In genomic region chr5:84304591-84304990, GRCh38 we compare ENCODE assay signal across 26 cellular contexts.
"Had no signal": no experiment of that assay in that cellular context is flagged by ENCODE, and none has a peak within 500 bp of the region (broad histone marks: within the 10 kb centered on the region; RNA-seq: fewer than 3 reads in every experiment).

No MANE protein-coding gene starts in this region.

- H3K27ac Mint-ChIP-seq: activated CD8-positive, alpha-beta memory T cell treated with anti-CD3 and anti-CD28 coated beads, Interleukin-2, amount 10 ng/mL, durations not matched to agents 7 days and 5 days; activated CD8-positive, alpha-beta T cell treated with anti-CD3 and anti-CD28 coated beads, Interleukin-2, amount 10 ng/mL, durations not matched to agents 7 days and 5 days; activated naive CD4-positive, alpha-beta T cell treated with anti-CD3 and anti-CD28 coated beads, Interleukin-2, amount 50 U/mL, for 24 hours; activated naive CD8-positive, alpha-beta T cell treated with anti-CD3 and anti-CD28 coated beads, Interleukin-2, amount 50 U/mL, for 24 hours; activated T-helper 2 cell treated with anti-CD3 and anti-CD28 coated beads, Interferon-gamma antibody, Interleukin-2, Interleukin-4, amounts not matched to agents 10 μg/mL and 5 μg/mL and 100 μg/mL, durations not matched to agents 14 hours and 24 hours and 36 hours; dendritic cell treated with granulocyte-macrophage colony-stimulating factor and Interleukin-4, amounts not matched to agents 40 ng/mL and 50 ng/mL, for 4 days; natural killer cell treated with Interleukin-12 subunit alpha and Interleukin-12 subunit beta and Interleukin-15 and Interleukin-18, amount 100 ng/mL, for 72 hours; stimulated activated effector memory CD8-positive, alpha-beta T cell treated with anti-CD3 and anti-CD28 coated beads, Interleukin-12 subunit alpha, Interleukin-12 subunit beta, amount 100 ng/mL, for 72 hours; stimulated activated naive CD8-positive, alpha-beta T cell treated with anti-CD3 and anti-CD28 coated beads, Interleukin-15, Interleukin-2, amounts not matched to agents 100 ng/mL and 50 ng/mL, for 24 hours; type B pancreatic cell; WTC11 had no signal

- H3K36me3 Mint-ChIP-seq: activated CD8-positive, alpha-beta memory T cell treated with anti-CD3 and anti-CD28 coated beads, Interleukin-2, amount 10 ng/mL, durations not matched to agents 7 days and 5 days; activated naive CD4-positive, alpha-beta T cell treated with anti-CD3 and anti-CD28 coated beads, Interleukin-2, amount 50 U/mL, for 24 hours; natural killer cell treated with Interleukin-12 subunit alpha and Interleukin-12 subunit beta and Interleukin-15 and Interleukin-18, amount 100 ng/mL, for 72 hours; stimulated activated effector memory CD8-positive, alpha-beta T cell treated with anti-CD3 and anti-CD28 coated beads, Interleukin-12 subunit alpha, Interleukin-12 subunit beta, amount 100 ng/mL, for 72 hours; type B pancreatic cell had no signal

- H3K27me3 Mint-ChIP-seq: activated CD8-positive, alpha-beta memory T cell treated with anti-CD3 and anti-CD28 coated beads, Interleukin-2, amount 10 ng/mL, durations not matched to agents 7 days and 5 days; activated naive CD4-positive, alpha-beta T cell treated with anti-CD3 and anti-CD28 coated beads, Interleukin-2, amount 50 U/mL, for 24 hours; activated naive CD8-positive, alpha-beta T cell treated with anti-CD3 and anti-CD28 coated beads, Interleukin-2, amount 50 U/mL, for 24 hours; natural killer cell treated with Interleukin-12 subunit alpha and Interleukin-12 subunit beta and Interleukin-15 and Interleukin-18, amount 100 ng/mL, for 72 hours; stimulated activated naive CD8-positive, alpha-beta T cell treated with anti-CD3 and anti-CD28 coated beads, Interleukin-15, Interleukin-2, amounts not matched to agents 100 ng/mL and 50 ng/mL, for 24 hours; type B pancreatic cell had no signal

- H3K4me1 Mint-ChIP-seq: activated CD8-positive, alpha-beta memory T cell treated with anti-CD3 and anti-CD28 coated beads, Interleukin-2, amount 10 ng/mL, durations not matched to agents 7 days and 5 days; activated naive CD4-positive, alpha-beta T cell treated with anti-CD3 and anti-CD28 coated beads, Interleukin-2, amount 50 U/mL, for 24 hours; activated naive CD8-positive, alpha-beta T cell treated with anti-CD3 and anti-CD28 coated beads, Interleukin-2, amount 50 U/mL, for 24 hours; stimulated activated effector memory CD8-positive, alpha-beta T cell treated with anti-CD3 and anti-CD28 coated beads, Interleukin-12 subunit alpha, Interleukin-12 subunit beta, amount 100 ng/mL, for 72 hours had no signal

- DNase-seq: activated CD4-positive, alpha-beta T cell treated with anti-CD3 and anti-CD28 coated beads for 1 hour; activated CD8-positive, alpha-beta memory T cell treated with anti-CD3 and anti-CD28 coated beads, Interleukin-2, amount 10 ng/mL, durations not matched to agents 7 days and 5 days; activated CD8-positive, alpha-beta T cell treated with anti-CD3 and anti-CD28 coated beads, Interleukin-2, amount 10 ng/mL, durations not matched to agents 7 days and 5 days; activated naive CD8-positive, alpha-beta T cell treated with anti-CD3 and anti-CD28 coated beads, Interleukin-2, amount 50 U/mL, for 24 hours; activated T-cell treated with anti-CD3 and anti-CD28 coated beads, Interleukin-2, amount 50 U/mL, for 48 hours; anterior cingulate cortex; effector CD4-positive, alpha-beta T cell; gastrocnemius medialis; glutamatergic neuron; islet precursor cell; left ventricle myocardium inferior; mesendoderm; mucosa of descending colon; retina; stimulated activated CD4-positive, alpha-beta T cell treated with anti-CD3 and anti-CD28 coated beads, Interleukin-12 subunit alpha, Interleukin-12 subunit beta, amount 100 ng/mL, for 4 hours; stimulated activated CD4-positive, alpha-beta T cell treated with anti-CD3 and anti-CD28 coated beads, Interleukin-4, amount 100 ng/mL, for 24 hours; T-helper 2 cell had no signal

- ATAC-seq: activated CD8-positive, alpha-beta memory T cell treated with anti-CD3 and anti-CD28 coated beads, Interleukin-2, amount 10 ng/mL, durations not matched to agents 7 days and 5 days; activated CD8-positive, alpha-beta T cell treated with anti-CD3 and anti-CD28 coated beads, Interleukin-2, amount 10 ng/mL, durations not matched to agents 7 days and 5 days; activated naive CD8-positive, alpha-beta T cell treated with anti-CD3 and anti-CD28 coated beads, Interleukin-2, amount 50 U/mL, for 24 hours; gastrocnemius medialis; natural killer cell treated with Interleukin-12 subunit alpha and Interleukin-12 subunit beta and Interleukin-15 and Interleukin-18, amount 100 ng/mL, for 72 hours; sciatic nerve; stimulated activated effector memory CD8-positive, alpha-beta T cell treated with anti-CD3 and anti-CD28 coated beads, Interleukin-12 subunit alpha, Interleukin-12 subunit beta, amount 100 ng/mL, for 72 hours; WTC11 had no signal

- H3K4me3 Mint-ChIP-seq: activated CD8-positive, alpha-beta memory T cell treated with anti-CD3 and anti-CD28 coated beads, Interleukin-2, amount 10 ng/mL, durations not matched to agents 7 days and 5 days; activated CD8-positive, alpha-beta T cell treated with anti-CD3 and anti-CD28 coated beads, Interleukin-2, amount 10 ng/mL, durations not matched to agents 7 days and 5 days; activated naive CD4-positive, alpha-beta T cell treated with anti-CD3 and anti-CD28 coated beads, Interleukin-2, amount 50 U/mL, for 24 hours; activated naive CD8-positive, alpha-beta T cell treated with anti-CD3 and anti-CD28 coated beads, Interleukin-2, amount 50 U/mL, for 24 hours; dendritic cell treated with granulocyte-macrophage colony-stimulating factor and Interleukin-4, amounts not matched to agents 40 ng/mL and 50 ng/mL, for 4 days; natural killer cell treated with Interleukin-12 subunit alpha and Interleukin-12 subunit beta and Interleukin-15 and Interleukin-18, amount 100 ng/mL, for 72 hours; stimulated activated effector memory CD8-positive, alpha-beta T cell treated with anti-CD3 and anti-CD28 coated beads, Interleukin-12 subunit alpha, Interleukin-12 subunit beta, amount 100 ng/mL, for 72 hours; stimulated activated naive CD8-positive, alpha-beta T cell treated with anti-CD3 and anti-CD28 coated beads, Interleukin-15, Interleukin-2, amounts not matched to agents 100 ng/mL and 50 ng/mL, for 24 hours; type B pancreatic cell; WTC11 had no signal

- H3K9me3 Mint-ChIP-seq: activated naive CD8-positive, alpha-beta T cell treated with anti-CD3 and anti-CD28 coated beads, Interleukin-2, amount 50 U/mL, for 24 hours; activated T-helper 2 cell treated with anti-CD3 and anti-CD28 coated beads, Interferon-gamma antibody, Interleukin-2, Interleukin-4, amounts not matched to agents 10 μg/mL and 5 μg/mL and 100 μg/mL, durations not matched to agents 14 hours and 24 hours and 36 hours; dendritic cell treated with granulocyte-macrophage colony-stimulating factor and Interleukin-4, amounts not matched to agents 40 ng/mL and 50 ng/mL, for 4 days; stimulated activated naive CD8-positive, alpha-beta T cell treated with anti-CD3 and anti-CD28 coated beads, Interleukin-15, Interleukin-2, amounts not matched to agents 100 ng/mL and 50 ng/mL, for 24 hours; type B pancreatic cell had no signal
